ENCODE assay signal across 10 cellular contexts in genomic region chr7:381211-382117, GRCh38.
DNase-seq lines count a peak whose midpoint lies in the region; ATAC-seq, FAIRE-seq and TF ChIP-seq lines count a peak whose summit lies in the region.
"Had no signal": no experiment of that assay in that cellular context is flagged by ENCODE, and none has a peak within 500 bp of the region (broad histone marks: within the 10 kb centered on the region; RNA-seq: fewer than 3 reads in every experiment).

No MANE protein-coding gene starts in this region.

- H4K20me1 ChIP-seq in HepG2 (ENCODE audit: insufficient read depth, low read length) (no peaks in the 10 kb centered on the region), osteoblast (ENCODE audit: insufficient read depth, low read length) (no peaks in the 10 kb centered on the region)

- FAIRE-seq in HepG2 (lab: Jason Lieb, UNC), result no peak

- no peaks in the 10 kb centered on the region for H3K4me1 ChIP-seq in right lobe of liver
- peaks cover 27% of the 10 kb centered on the region for H3K4me1 ChIP-seq in HepG2 (ENCODE audit: insufficient read depth, low read length)
- no peaks in the 10 kb centered on the region for H3K4me1 ChIP-seq in osteoblast (ENCODE audit: insufficient read depth, low read length)

- H3K36me3 Mint-ChIP-seq in activated naive CD4-positive, alpha-beta T cell treated with anti-CD3 and anti-CD28 coated beads, Interleukin-2, amount 50 U/mL, for 72 hours, result peaks cover 16 to 34% of the 10 kb centered on the region in 2 donors

- intact Hi-C loops in right lobe of liver (cut with DNase I), result no loop called here
- intact Hi-C loops in HepG2 (cut with micrococcal nuclease; ENCODE audit: unreplicated experiment), result no loop called here

- H3K79me2 ChIP-seq in HepG2 (ENCODE audit: insufficient read depth, low read length) (no peaks in the 10 kb centered on the region), osteoblast (ENCODE audit: insufficient read depth, low read length) (no peaks in the 10 kb centered on the region)

- no peak for TF ChIP-seq RAD21 in HepG2 (CRISPR knock-in tag; IDR thresholded peaks at IDR 0.05)

- BruUV-seq in HepG2 (replicated peaks; lab: Mats Ljungman, UMichigan), result no TSS peak

- H3K27me3 ChIP-seq in right lobe of liver, result no peaks in the 10 kb centered on the region
- peaks cover 2 to 29% of the 10 kb centered on the region in 2 experiments; a peak in 3 of 5 replicates for H3K27me3 ChIP-seq in HepG2 (ENCODE audit: control insufficient read depth in 1 of 2, insufficient read depth in 2 of 2, low read length in 2 of 2)
- H3K27me3 ChIP-seq in osteoblast (ENCODE audit: insufficient read depth, low read length), result peaks cover 35% of the 10 kb centered on the region
- no peaks in the 10 kb centered on the region for H3K27me3 ChIP-seq in WERI-Rb-1 (ENCODE audit: insufficient read depth, low read depth, severe bottlenecking)
- H3K27me3 ChIP-seq: upper lobe of left lung had no signal

- ATAC-seq in right lobe of liver, result no peak
- no peak for ATAC-seq in HepG2
- peak; percentile 32 to 76 for ATAC-seq in activated naive CD4-positive, alpha-beta T cell treated with anti-CD3 and anti-CD28 coated beads, Interleukin-2, amount 50 U/mL, for 72 hours
- no peak for ATAC-seq in HG03432 (IDR thresholded peaks at IDR 0.05; ENCODE audit: unreplicated experiment)
- ATAC-seq in GM21381 (IDR thresholded peaks at IDR 0.05; ENCODE audit: unreplicated experiment), result no peak
- ATAC-seq in GM18873 (IDR thresholded peaks at IDR 0.05; ENCODE audit: low FRiP score, unreplicated experiment), result no peak

- peaks cover 14 to 17% of the 10 kb centered on the region in 2 donors for H3K9me3 Mint-ChIP-seq in activated naive CD4-positive, alpha-beta T cell treated with anti-CD3 and anti-CD28 coated beads, Interleukin-2, amount 50 U/mL, for 72 hours

- peak; percentile 11 to 43 (median 37) for DNase-seq in right lobe of liver
- DNase-seq in HepG2 (ENCODE audit: low spot score), result no peak
- peak in 1 of 2 donors; percentile 55 for DNase-seq in activated naive CD4-positive, alpha-beta T cell treated with anti-CD3 and anti-CD28 coated beads, Interleukin-2, amount 50 U/mL, for 72 hours (ENCODE audit: low spot score in 2 of 2)
- DNase-seq in osteoblast (ENCODE audit: insufficient read length, low spot score, missing footprints), result peak; percentile 69
- no peak for DNase-seq in WERI-Rb-1
- DNase-seq: NCI-H146 had no signal

- H3K9me3 ChIP-seq in right lobe of liver, result no peaks in the 10 kb centered on the region
- peaks cover 12% of the 10 kb centered on the region; the same call in 1 of the 2 replicates for H3K9me3 ChIP-seq in HepG2 (ENCODE audit: low read length)
- peaks cover 2% of the 10 kb centered on the region for H3K9me3 ChIP-seq in osteoblast (ENCODE audit: low read depth, low read length)
- H3K9me3 ChIP-seq in WERI-Rb-1 (ENCODE audit: severe bottlenecking), result peaks cover 3% of the 10 kb centered on the region

- CTCF ChIA-PET in HepG2 (lab: Yijun Ruan, JAX; ENCODE audit: low intra/inter-chr PET ratio, low total read pairs), result no interaction called here

- H3K27ac Mint-ChIP-seq in activated naive CD4-positive, alpha-beta T cell treated with anti-CD3 and anti-CD28 coated beads, Interleukin-2, amount 50 U/mL, for 72 hours, result peak overlapping the region; percentile 80 to 84

- TF ChIP-seq CTCF in right lobe of liver (IDR thresholded peaks at IDR 0.05), result no peak
- TF ChIP-seq CTCF in HepG2 (CRISPR knock-in tag; IDR thresholded peaks at IDR 0.05), result no peak
- no peak for TF ChIP-seq CTCF in osteoblast (IDR thresholded peaks at IDR 0.05; ENCODE audit: extremely low read depth, low read depth, low read length)
- TF ChIP-seq CTCF in WERI-Rb-1 (IDR thresholded peaks at IDR 0.05; ENCODE audit: low read depth, low read length), result no peak

- in situ Hi-C loops in HepG2 (cut with HindIII; ENCODE audit: extremely low pct_ligation_motif_present, low pct_unique_long_range_greater_than_20kb), result no loop called here

- H2AFZ ChIP-seq in HepG2 (ENCODE audit: low read length) (no peak overlapping the region), osteoblast (ENCODE audit: low read length) (no peak overlapping the region)

- no peak overlapping the region for H3K9ac ChIP-seq in HepG2 (ENCODE audit: insufficient read depth, low read depth, low read length)

- TF ChIP-seq POLR2A in right lobe of liver (IDR thresholded peaks at IDR 0.05), result no peak
- TF ChIP-seq POLR2A in HepG2 (IDR thresholded peaks at IDR 0.05; ENCODE audit: insufficient read depth in 1 of 2, low read depth in 2 of 2, low read length in 2 of 2), result no peak

- H3K4me3 ChIP-seq in right lobe of liver, result no peak overlapping the region
- H3K4me3 ChIP-seq in HepG2 (replicated peaks in 1 of 3; ENCODE audit: insufficient read depth in 1 of 3, low read depth in 2 of 3, low read length in 3 of 3), result no peak overlapping the region
- H3K4me3 ChIP-seq in osteoblast (ENCODE audit: insufficient read depth, low read length), result no peak overlapping the region
- H3K4me3 ChIP-seq in WERI-Rb-1 (ENCODE audit: low read depth, low read length), result no peak overlapping the region
- H3K4me3 ChIP-seq: upper lobe of left lung had no signal

- H3K4me2 ChIP-seq in HepG2 (ENCODE audit: low read depth, low read length), result no peak overlapping the region
- no peak overlapping the region for H3K4me2 ChIP-seq in osteoblast (ENCODE audit: insufficient read depth, low read length)

- POLR2A ChIA-PET in HepG2 (lab: Yijun Ruan, JAX), result no interaction called here

- no peak overlapping the region for H3K27ac ChIP-seq in right lobe of liver
- H3K27ac ChIP-seq in HepG2 (ENCODE audit: extremely low read length, insufficient read depth, low read length), result no peak overlapping the region
- H3K27ac ChIP-seq in osteoblast (ENCODE audit: low read depth, low read length), result no peak overlapping the region
- no peak overlapping the region for H3K27ac ChIP-seq in WERI-Rb-1
- H3K27ac ChIP-seq: upper lobe of left lung had no signal

- 80% methylated on average over 18 of the region's 24 CpGs for WGBS in right lobe of liver (ENCODE audit: insufficient coverage, low coverage, low lambda C conversion rate, missing lambda C conversion rate)
- 71% methylated on average over 10 of the region's 24 CpGs for WGBS in HepG2 (ENCODE audit: low lambda C conversion rate)

- TF ChIP-seq EP300 in HepG2 (IDR thresholded peaks at IDR 0.05; ENCODE audit: low read depth in 2 of 2, low read length in 2 of 2), result no peak
- no peak for TF ChIP-seq EP300 in HepG2 (CRISPR knock-in tag; IDR thresholded peaks at IDR 0.05; ENCODE audit: borderline replicate concordance)

- H3K36me3 ChIP-seq in right lobe of liver (no peaks in the 10 kb centered on the region), HepG2 (replicated peaks in 1 of 2; ENCODE audit: control insufficient read depth in 1 of 2, insufficient read depth in 2 of 2, low read length in 2 of 2) (no peaks in the 10 kb centered on the region), osteoblast (ENCODE audit: insufficient read depth, low read length) (no peaks in the 10 kb centered on the region), WERI-Rb-1 (no peaks in the 10 kb centered on the region)
- H3K36me3 ChIP-seq: upper lobe of left lung had no signal

TF ChIP-seq in HepG2, 621 proteins besides CTCF, POLR2A, EP300 and RAD21 (continues in another document):
- TF ChIP-seq IKZF1 (IDR thresholded peaks at IDR 0.05), result no peak
- no peak for TF ChIP-seq KDM2A (CRISPR knock-in tag; IDR thresholded peaks at IDR 0.05; ENCODE audit: borderline replicate concordance, low read depth)
- no peak for TF ChIP-seq SIX4 (CRISPR knock-in tag; IDR thresholded peaks at IDR 0.05)
- no peak for TF ChIP-seq ZNF75D (CRISPR knock-in tag; IDR thresholded peaks at IDR 0.05; ENCODE audit: borderline replicate concordance)
- TF ChIP-seq EED (CRISPR knock-in tag; IDR thresholded peaks at IDR 0.05), result no peak
- no peak for TF ChIP-seq HNF1B (CRISPR knock-in tag; IDR thresholded peaks at IDR 0.05)

Comparison
In these comparisons a context has a peak if more than half of its experiments do, and no peak if none do; other contexts are left out.
1. DNase-seq: peak in right lobe of liver (3 of 3) and osteoblast (single experiment); none in HepG2 (single experiment) and WERI-Rb-1 (single experiment).
2. ATAC-seq: peak in activated naive CD4-positive, alpha-beta T cell treated with anti-CD3 and anti-CD28 coated beads, Interleukin-2, amount 50 U/mL, for 72 hours (2 of 2); none in right lobe of liver (0 of 4), HepG2 (single experiment), HG03432 (single experiment), GM21381 (single experiment) and GM18873 (single experiment).